In the genomic region with DNA sequence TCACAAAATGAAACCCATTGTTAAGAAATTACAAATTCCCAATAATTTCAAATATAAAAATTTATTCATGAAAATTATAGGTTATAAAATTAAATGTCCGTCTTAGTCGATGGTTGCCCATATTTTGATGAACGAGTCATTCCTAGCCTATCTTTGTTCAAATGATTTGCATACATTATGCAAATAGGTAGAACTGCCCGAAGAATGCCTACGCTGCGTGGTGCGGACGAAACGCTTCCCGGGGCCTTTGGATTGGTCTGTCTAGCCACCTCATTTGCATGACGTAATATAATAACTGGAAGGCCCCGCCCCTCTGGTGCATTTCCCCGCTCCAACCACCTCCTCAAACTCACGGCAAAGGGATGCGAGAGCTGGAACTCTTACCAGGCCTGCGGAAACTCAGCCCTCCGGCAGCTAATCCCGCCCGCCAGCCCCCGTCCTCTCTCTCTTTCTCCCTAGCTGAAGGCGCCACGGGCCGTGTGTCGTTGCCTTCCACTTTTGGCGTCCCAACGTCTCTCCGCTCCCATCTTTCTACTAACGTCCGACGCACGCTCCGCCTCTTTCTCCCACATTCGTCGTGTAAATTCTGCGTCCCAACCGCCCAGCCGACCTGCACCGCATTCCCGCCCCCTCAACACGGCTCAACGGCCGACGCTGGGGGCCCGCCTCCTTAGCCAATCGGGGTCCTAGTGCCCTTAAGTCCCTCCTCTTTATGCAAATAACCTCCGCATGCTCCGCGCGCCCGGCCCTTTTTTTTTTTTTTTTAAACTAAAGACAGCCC, we compare ENCODE assay signal across 8 cellular contexts.
DNase-seq lines count a peak whose midpoint lies in the region; ATAC-seq and TF ChIP-seq lines count a peak whose summit lies in the region.

No MANE protein-coding gene starts in this region.

- peak; percentile 86 for TF ChIP-seq POLR2A in GM19099 (IDR thresholded peaks at IDR 0.05; ENCODE audit: extremely low read depth, insufficient read length, low read depth)

- DNase-seq in AML-193 (lab: John Stamatoyannopoulos, UW) = peak; percentile 99 to 100
- peak; percentile 99 for DNase-seq in NCI-H446 treated with DMSO at 0.1 percent for 48 hours (lab: John Stamatoyannopoulos, UW)
- peak; percentile 95 for DNase-seq in activated CD4-positive, CD25-positive, alpha-beta regulatory T cell treated with anti-CD3 and anti-CD28 coated beads, Interleukin-2, amount 50 U/mL, for 72 hours
- DNase-seq in cerebellar nuclear complex (lab: John Stamatoyannopoulos, UW) = peak; percentile 98
- peak; percentile 99 for DNase-seq in islet precursor cell
- peak; percentile 93 for DNase-seq in stimulated activated CD4-positive, alpha-beta T cell treated with anti-CD3 and anti-CD28 coated beads, Interleukin-12 subunit alpha, Interleukin-12 subunit beta, amount 100 ng/mL, for 4 hours

- ATAC-seq in HG03378 (IDR thresholded peaks at IDR 0.05; ENCODE audit: unreplicated experiment) = peak; percentile 55

Comparison
In these comparisons a context has a peak if more than half of its experiments do, and no peak if none do; other contexts are left out.
1. Peak in every context shown above with its lines: DNase-seq and ATAC-seq.